In genomic region chr9:33136721-33137120, GRCh38 we compare ENCODE assay signal across 10 cellular contexts. TPM values are rescaled to one million over a fixed set of nuclear protein-coding genes. Genes with fewer than 3 reads are reported as not detected.
DNase-seq lines count a peak whose midpoint lies in the region; ATAC-seq and TF ChIP-seq lines count a peak whose summit lies in the region.
"Had no signal": no experiment of that assay in that cellular context is flagged by ENCODE, and none has a peak within 500 bp of the region (broad histone marks: within the 10 kb centered on the region; RNA-seq: fewer than 3 reads in every experiment).

No MANE protein-coding gene starts in this region.

- no peak overlapping the region for H3K14ac ChIP-seq in trophoblast cell (ENCODE audit: low read length)

- H3K4me1 ChIP-seq in trophoblast cell (ENCODE audit: control insufficient read depth in 1 of 2, insufficient read depth in 2 of 2, low read length in 2 of 2) (peaks cover 32 to 41% of the 10 kb centered on the region in 2 experiments), MM.1S (ENCODE audit: low read length) (no peaks in the 10 kb centered on the region), SK-N-SH (ENCODE audit: control insufficient read depth in 1 of 2, insufficient read depth in 2 of 2, low read depth in 1 of 2, low read length in 1 of 2) (peaks cover 7 to 9% of the 10 kb centered on the region in 2 experiments; a peak in 2 of 4 replicates)

- no peak overlapping the region for H3K4me2 ChIP-seq in trophoblast cell (ENCODE audit: low read length)
- H3K4me2 ChIP-seq in MM.1S (ENCODE audit: low read depth, low read length): no peak overlapping the region
- H3K4me2 ChIP-seq in SK-N-SH: no peak overlapping the region

- no peak overlapping the region for H2AK5ac ChIP-seq in trophoblast cell (ENCODE audit: low read length)

- TF ChIP-seq CTCF in MM.1S (IDR thresholded peaks at IDR 0.05; ENCODE audit: low read length): no peak
- no peak for TF ChIP-seq CTCF in SK-N-SH (IDR thresholded peaks at IDR 0.05)

- H4K12ac ChIP-seq in trophoblast cell (ENCODE audit: low read depth, low read length): no peak overlapping the region

- H3K27ac ChIP-seq in trophoblast cell (ENCODE audit: low read depth, low read length) (no peak overlapping the region), MM.1S (ENCODE audit: low read length) (no peak overlapping the region), SK-N-SH (ENCODE audit: low read depth in 2 of 2, low read length in 1 of 2) (no peak overlapping the region)
- H3K27ac ChIP-seq: prostate gland had no signal

- H3K4me3 Mint-ChIP-seq in activated naive CD8-positive, alpha-beta T cell treated with anti-CD3 and anti-CD28 coated beads for 36 hours: no peak overlapping the region

- H2BK5ac ChIP-seq in trophoblast cell (ENCODE audit: low read depth, low read length, poor library complexity): no peak overlapping the region

- H2BK120ac ChIP-seq in trophoblast cell (ENCODE audit: insufficient read depth, low read length, poor library complexity): no peak overlapping the region

- peaks cover 11% of the 10 kb centered on the region for H3K36me3 Mint-ChIP-seq in activated naive CD8-positive, alpha-beta T cell treated with anti-CD3 and anti-CD28 coated beads for 36 hours

- H2AFZ ChIP-seq in trophoblast cell (ENCODE audit: insufficient read depth, low read length, poor library complexity): no peak overlapping the region
- no peak overlapping the region for H2AFZ ChIP-seq in MM.1S (ENCODE audit: low read length)
- no peak overlapping the region for H2AFZ ChIP-seq in SK-N-SH (ENCODE audit: low read depth)

- H4K8ac ChIP-seq in trophoblast cell (ENCODE audit: low read depth, low read length): no peak overlapping the region

- H3K36me3 ChIP-seq in trophoblast cell (ENCODE audit: control insufficient read depth in 1 of 2, insufficient read depth in 2 of 2, low read length in 2 of 2) (peaks cover 19 to 22% of the 10 kb centered on the region in 2 experiments), MM.1S (replicated peaks; ENCODE audit: insufficient read depth, low read length) (0 out of 2 replicates have a peak, but pooled peaks cover 3% of the 10 kb centered on the region), SK-N-SH (replicated peaks in 1 of 2; ENCODE audit: control insufficient read depth in 1 of 2, insufficient read depth in 2 of 2, low read length in 1 of 2) (peaks cover 10 to 14% of the 10 kb centered on the region in 2 experiments)
- H3K36me3 ChIP-seq: prostate gland had no signal

- H3K27me3 ChIP-seq in trophoblast cell (ENCODE audit: insufficient read depth, low read length) (no peaks in the 10 kb centered on the region), MM.1S (replicated peaks; ENCODE audit: insufficient read depth, low read length) (no peaks in the 10 kb centered on the region), SK-N-SH (ENCODE audit: insufficient read depth) (no peaks in the 10 kb centered on the region)

- H3K79me1 ChIP-seq in trophoblast cell (ENCODE audit: low read length): no peaks in the 10 kb centered on the region

- no CpG with 5 or more reads among the region's 7 CpGs for WGBS in trophoblast cell (ENCODE audit: extremely low coverage, insufficient coverage, insufficient read length)
- 90% methylated on average over 7 of the region's 7 CpGs for WGBS in SK-N-SH (ENCODE audit: low lambda C conversion rate)

- peak overlapping the region; percentile 40 for H3K27ac Mint-ChIP-seq in activated naive CD8-positive, alpha-beta T cell treated with anti-CD3 and anti-CD28 coated beads for 36 hours

- no peak overlapping the region for H3K4me3 ChIP-seq in trophoblast cell (ENCODE audit: low read depth, low read length)
- H3K4me3 ChIP-seq in MM.1S (ENCODE audit: low read length): no peak overlapping the region
- H3K4me3 ChIP-seq in SK-N-SH (ENCODE audit: low read depth in 2 of 2, low read length in 1 of 2): no peak overlapping the region
- H3K4me3 ChIP-seq: prostate gland had no signal

- TF ChIP-seq RAD21 in SK-N-SH (IDR thresholded peaks at IDR 0.05; ENCODE audit: low read length): no peak

- H3K9me3 ChIP-seq in trophoblast cell (ENCODE audit: insufficient read depth, low read depth, low read length) (no peaks in the 10 kb centered on the region), MM.1S (replicated peaks; ENCODE audit: insufficient read depth, low read length) (no peaks in the 10 kb centered on the region), SK-N-SH (no peaks in the 10 kb centered on the region)
- H3K9me3 ChIP-seq: prostate gland had no signal

- H3K9me3 Mint-ChIP-seq in activated naive CD8-positive, alpha-beta T cell treated with anti-CD3 and anti-CD28 coated beads for 36 hours: no peaks in the 10 kb centered on the region

- peaks cover 59% of the 10 kb centered on the region for H3K4me1 Mint-ChIP-seq in activated naive CD8-positive, alpha-beta T cell treated with anti-CD3 and anti-CD28 coated beads for 36 hours

- H3K79me2 ChIP-seq in trophoblast cell (ENCODE audit: control insufficient read depth, insufficient read depth, low read length, poor library complexity) (peaks cover 25% of the 10 kb centered on the region), MM.1S (ENCODE audit: low read length) (peaks cover 74% of the 10 kb centered on the region), SK-N-SH (ENCODE audit: insufficient read depth) (peaks cover 76% of the 10 kb centered on the region)

- CTCF ChIA-PET in SK-N-SH (lab: Yijun Ruan, JAX): interaction anchor here (0.9 to 1.2 kb wide), 2 partner anchors 33 to 34 kb away, joined by 3 read pairs; no protein-coding TSS in a partner anchor

- TF ChIP-seq EP300 in SK-N-SH (IDR thresholded peaks at IDR 0.05; ENCODE audit: borderline replicate concordance in 1 of 2, low read depth in 1 of 2, low read length in 1 of 2): no peak

- H4K20me1 ChIP-seq in MM.1S (ENCODE audit: insufficient read depth, low read length) (no peaks in the 10 kb centered on the region; the same call in 1 of the 2 replicates), SK-N-SH (ENCODE audit: insufficient read depth) (peaks cover 65% of the 10 kb centered on the region)

- DNase-seq in activated naive CD8-positive, alpha-beta T cell treated with anti-CD3 and anti-CD28 coated beads for 36 hours: no peak
- DNase-seq in trophoblast cell (no peak), MM.1S (no peak), SK-N-SH (no peak)
- DNase-seq: caudate nucleus, NCI-H748 treated with DMSO at 0.1 percent for 48 hours had no signal

- no peak overlapping the region for H3K23ac ChIP-seq in trophoblast cell (ENCODE audit: low read length)

- no peaks in the 10 kb centered on the region for H3K27me3 Mint-ChIP-seq in activated naive CD8-positive, alpha-beta T cell treated with anti-CD3 and anti-CD28 coated beads for 36 hours

- no peak overlapping the region for H4K91ac ChIP-seq in trophoblast cell (ENCODE audit: low read depth, low read length)

- no peaks in the 10 kb centered on the region for H3F3A ChIP-seq in MM.1S (ENCODE audit: insufficient read depth, low read length)
- H3F3A ChIP-seq in SK-N-SH (replicated peaks; ENCODE audit: insufficient read depth): peaks cover 14% of the 10 kb centered on the region

- H3K9me2 ChIP-seq in MM.1S (replicated peaks; ENCODE audit: insufficient read depth, low read length) (no peaks in the 10 kb centered on the region), SK-N-SH (no peaks in the 10 kb centered on the region)

- H3K4ac ChIP-seq in trophoblast cell (ENCODE audit: low read depth, low read length): peak overlapping the region; percentile 35

- no peak overlapping the region for H2BK12ac ChIP-seq in trophoblast cell (ENCODE audit: low read length)

- peak; percentile 44 for ATAC-seq in GM18517 (IDR thresholded peaks at IDR 0.05; ENCODE audit: unreplicated experiment)
- peak; percentile 28 for ATAC-seq in GM21390 (IDR thresholded peaks at IDR 0.05; ENCODE audit: unreplicated experiment)
- ATAC-seq in HG02763 (IDR thresholded peaks at IDR 0.05; ENCODE audit: unreplicated experiment): no peak

- POLR2A ChIA-PET in SK-N-SH (lab: Yijun Ruan, JAX): no interaction called here

- no peak overlapping the region for H3K9ac ChIP-seq in trophoblast cell (ENCODE audit: low read length)
- no peak overlapping the region for H3K9ac ChIP-seq in MM.1S (ENCODE audit: low read length)
- no peak overlapping the region for H3K9ac ChIP-seq in SK-N-SH

- no peak overlapping the region for H3K18ac ChIP-seq in trophoblast cell (ENCODE audit: low read length)

TF ChIP-seq in SK-N-SH, 30 proteins besides CTCF, POLR2A, EP300 and RAD21 (continues in another document):
- TF ChIP-seq REST (IDR thresholded peaks at IDR 0.05; ENCODE audit: low read depth, low read length) (no peak), POLR2AphosphoS5 (IDR thresholded peaks at IDR 0.05; ENCODE audit: low read depth, low read length) (no peak), CHD2 (IDR thresholded peaks at IDR 0.05; ENCODE audit: low read length, partially characterized antibody) (no peak)

RNA-seq across cellular contexts. Expression of gene B4GALT1, which starts 30.4 kb away (rescaled TPM):
- total RNA-seq in activated naive CD8-positive, alpha-beta T cell treated with anti-CD3 and anti-CD28 coated beads for 36 hours: 10 to 100 TPM; 33.5 to 35.0 TPM
- polyA plus RNA-seq in trophoblast cell (2013): 119 and 122 TPM in 2 replicates
- polyA plus RNA-seq in SK-N-SH (2012; rRNA removed): 36.2 and 36.3 TPM in 2 replicates
- polyA plus RNA-seq in SK-N-SH (2012; cell fraction: cytosol; rRNA removed): 31.2 and 34.8 TPM in 2 replicates
- 16.2 and 21.7 TPM in 2 replicates for polyA plus RNA-seq in SK-N-SH (2012; cell fraction: nucleus; rRNA removed)
